ENCODE assay signal across 12 cellular contexts in genomic region chr6:53426544-53427270, GRCh38.
DNase-seq lines count a peak whose midpoint lies in the region; ATAC-seq and TF ChIP-seq lines count a peak whose summit lies in the region.
"Had no signal": no experiment of that assay in that cellular context is flagged by ENCODE, and none has a peak within 500 bp of the region (broad histone marks: within the 10 kb centered on the region; RNA-seq: fewer than 3 reads in every experiment).

No MANE protein-coding gene starts in this region.

- TF ChIP-seq CTCF in retinal pigment epithelial cell (conservative IDR thresholded peaks at IDR 0.05; ENCODE audit: low read depth, low read length), result no peak

- no peaks in the 10 kb centered on the region for H3K9me3 Mint-ChIP-seq in activated T-cell treated with anti-CD3 and anti-CD28 coated beads, Interleukin-2, amount 50 U/mL, for 4 hours

- H3K4me1 Mint-ChIP-seq in activated T-cell treated with anti-CD3 and anti-CD28 coated beads, Interleukin-2, amount 50 U/mL, for 4 hours (ENCODE audit: low read depth), result peaks cover 33% of the 10 kb centered on the region

- H3K4me3 ChIP-seq in retinal pigment epithelial cell (ENCODE audit: low read length), result no peak overlapping the region
- H3K4me3 ChIP-seq: gastrocnemius medialis, K562, upper lobe of left lung had no signal

- no peak overlapping the region for H3K4me3 Mint-ChIP-seq in activated T-cell treated with anti-CD3 and anti-CD28 coated beads, Interleukin-2, amount 50 U/mL, for 4 hours

- no peak for DNase-seq in activated T-cell treated with anti-CD3 and anti-CD28 coated beads, Interleukin-2, amount 50 U/mL, for 4 hours
- DNase-seq in activated T-cell treated with anti-CD3 and anti-CD28 coated beads, Interleukin-2, amount 50 U/mL, for 48 hours, result no peak
- DNase-seq in retinal pigment epithelial cell (ENCODE audit: low read depth) (peak; percentile 55), inferior parietal cortex (ENCODE audit: extremely low spot score) (no peak), AML-193 (lab: John Stamatoyannopoulos, UW) (no peak)
- no peak for DNase-seq in stimulated activated naive CD4-positive, alpha-beta T cell treated with Interleukin-2 at 50 U/mL for 16 hours (lab: John Stamatoyannopoulos, UW)
- DNase-seq: ACHN, gastrocnemius medialis, upper lobe of left lung had no signal

- H3K27me3 Mint-ChIP-seq in activated T-cell treated with anti-CD3 and anti-CD28 coated beads, Interleukin-2, amount 50 U/mL, for 4 hours (ENCODE audit: low read depth), result peaks cover 5% of the 10 kb centered on the region

- peak; percentile 89 to 91 for ATAC-seq in activated T-cell treated with anti-CD3 and anti-CD28 coated beads, Interleukin-2, amount 50 U/mL, for 4 hours
- ATAC-seq in GM21576 (IDR thresholded peaks at IDR 0.05; ENCODE audit: unreplicated experiment) (peak; percentile 88), HG03175 (IDR thresholded peaks at IDR 0.05; ENCODE audit: unreplicated experiment) (peak; percentile 88)
- ATAC-seq: gastrocnemius medialis, K562 had no signal

- no peaks in the 10 kb centered on the region for H3K36me3 Mint-ChIP-seq in activated T-cell treated with anti-CD3 and anti-CD28 coated beads, Interleukin-2, amount 50 U/mL, for 4 hours (ENCODE audit: insufficient read depth)
